9 cellular contexts compared by ENCODE assay signal in the genomic region with DNA sequence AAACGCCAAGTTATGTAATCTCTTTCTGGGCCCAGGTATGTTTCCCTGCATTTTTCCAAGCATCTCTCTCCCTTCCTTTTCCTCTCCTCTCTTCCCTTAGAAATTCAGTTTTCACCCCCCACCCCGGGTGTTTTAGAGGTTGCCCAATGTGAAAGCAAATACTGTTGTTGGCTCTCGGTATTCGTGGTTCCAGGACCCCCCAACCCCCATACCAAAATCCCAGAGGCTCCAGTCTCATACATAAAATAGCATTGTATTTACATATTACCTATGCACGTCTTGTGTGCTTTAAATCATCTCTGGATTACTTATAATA. TPM values are rescaled to one million over a fixed set of nuclear protein-coding genes. Genes with fewer than 3 reads are reported as not detected.
DNase-seq lines count a peak whose midpoint lies in the region; ATAC-seq and TF ChIP-seq lines count a peak whose summit lies in the region.
"Had no signal": no experiment of that assay in that cellular context is flagged by ENCODE, and none has a peak within 500 bp of the region (broad histone marks: within the 10 kb centered on the region; RNA-seq: fewer than 3 reads in every experiment).

No MANE protein-coding gene starts in this region.

- H3K27ac ChIP-seq in HCT116 (ENCODE audit: low read depth, low read length) (no peak overlapping the region), neural progenitor cell (no peak overlapping the region), transverse colon (no peak overlapping the region)
- H3K27ac ChIP-seq: epithelial cell of prostate had no signal

- no peak for TF ChIP-seq RAD21 in HCT116 (IDR thresholded peaks at IDR 0.05; ENCODE audit: low read depth)

- H3K79me2 ChIP-seq in HCT116 (ENCODE audit: insufficient read depth, low read length) (no peaks in the 10 kb centered on the region), neural progenitor cell (ENCODE audit: low read depth) (no peaks in the 10 kb centered on the region)

- H3K36me3 ChIP-seq in HCT116 (ENCODE audit: control insufficient read depth in 1 of 2, insufficient read depth in 2 of 2, low read length in 2 of 2) (no peaks in the 10 kb centered on the region), neural progenitor cell (no peaks in the 10 kb centered on the region), transverse colon (no peaks in the 10 kb centered on the region)

- no peak overlapping the region for H3K9ac ChIP-seq in HCT116 (ENCODE audit: low read length)
- H3K9ac ChIP-seq in neural progenitor cell: no peak overlapping the region

- no peak overlapping the region for H3K4me3 ChIP-seq in HCT116 (replicated peaks in 1 of 2; ENCODE audit: low read depth in 1 of 2, low read length in 2 of 2)
- no peak overlapping the region for H3K4me3 ChIP-seq in neural progenitor cell
- peak overlapping the region in 1 of 4 donors; percentile 29 for H3K4me3 ChIP-seq in transverse colon

- POLR2A ChIA-PET in HCT116 (lab: Charles Lee): interaction anchor here (1.0 kb wide), 1 partner anchor 409 kb away, joined by 3 read pairs; a partner anchor contains a TSS
- POLR2A ChIA-PET in activated B cell treated with CpG ODN at 0.5 μM for 24 hours (lab: Charles Lee): interaction anchor here (0.8 to 3.2 kb wide), 5 partner anchors 61 to 409 kb away, joined by 3 to 23 read pairs (median 3); a partner anchor contains a TSS

- peak overlapping the region; percentile 46 for H3K4me2 ChIP-seq in HCT116 (ENCODE audit: low read length)
- no peak overlapping the region for H3K4me2 ChIP-seq in neural progenitor cell

- in situ Hi-C loops in transverse colon (cut with MboI; ENCODE audit: low pct_ligation_motif_present in 1 of 4, low pct_unique_long_range_greater_than_20kb in 1 of 4, low sequenced_read_pairs in 3 of 4): loop anchor here in 1 of 4 donors (25.0 kb wide), 1 partner anchor 370 kb away; no protein-coding TSS in a partner anchor

- H3K4me3 Mint-ChIP-seq in activated B cell treated with CpG ODN at 0.5 μM for 24 hours (peak overlapping the region; percentile 61), neural progenitor cell (no peak overlapping the region)

- peaks cover 11% of the 10 kb centered on the region for H3K4me1 Mint-ChIP-seq in activated B cell treated with CpG ODN at 0.5 μM for 24 hours
- peaks cover 9% of the 10 kb centered on the region for H3K4me1 Mint-ChIP-seq in neural progenitor cell

- intact Hi-C loops in HCT116 (cut with micrococcal nuclease): loop anchor here (1.0 to 10.0 kb wide), 9 partner anchors 85 to 1925 kb away; a partner anchor contains a TSS
- intact Hi-C loops in activated B cell treated with CpG ODN at 0.5 μM for 24 hours (cut with micrococcal nuclease): loop anchor here (1.0 to 10.0 kb wide), 10 partner anchors 49 to 1167 kb away; a partner anchor contains a TSS
- intact Hi-C loops in transverse colon (cut with DNase I; ENCODE audit: low total_unique reads): no loop called here

- H3K9me3 ChIP-seq in HCT116 (ENCODE audit: control insufficient read depth in 1 of 2, insufficient read depth in 1 of 2, low read depth in 1 of 2, low read length in 2 of 2): no peaks in the 10 kb centered on the region
- H3K9me3 ChIP-seq in neural progenitor cell (ENCODE audit: low read depth): no peaks in the 10 kb centered on the region
- no peaks in the 10 kb centered on the region for H3K9me3 ChIP-seq in transverse colon

- no TSS peak for BruUV-seq in HCT116 (replicated peaks; lab: Mats Ljungman, UMichigan)

- RAD21 ChIA-PET in HCT116 (lab: Charles Lee; ENCODE audit: low non-redundant PET in 1 of 2, low total read pairs in 2 of 2, uncharacterized antibody in 2 of 2, unreplicated experiment in 2 of 2): interaction anchor here in 1 of 2 experiments (0.8 kb wide), 1 partner anchor 322 kb away, joined by 3 read pairs; no protein-coding TSS in a partner anchor

- ATAC-seq in GM18505 (IDR thresholded peaks at IDR 0.05; ENCODE audit: unreplicated experiment): peak; percentile 21
- ATAC-seq in HCT116: no peak; the same call in 1 of the 2 replicates
- ATAC-seq in activated B cell treated with CpG ODN at 0.5 μM for 24 hours (ENCODE audit: low read depth): no peak

- H3K36me3 Mint-ChIP-seq in activated B cell treated with CpG ODN at 0.5 μM for 24 hours (ENCODE audit: low read depth) (no peaks in the 10 kb centered on the region), neural progenitor cell (no peaks in the 10 kb centered on the region)

- H3K27me3 ChIP-seq in HCT116 (ENCODE audit: insufficient read depth, low read length) (no peaks in the 10 kb centered on the region), neural progenitor cell (no peaks in the 10 kb centered on the region), transverse colon (no peaks in the 10 kb centered on the region)

- no peaks in the 10 kb centered on the region for H3F3A ChIP-seq in neural progenitor cell (ENCODE audit: low read depth)

- H2AFZ ChIP-seq in HCT116 (ENCODE audit: low read depth, low read length, poor library complexity, severe bottlenecking): peak overlapping the region; percentile 44
- peak overlapping the region; percentile 70 for H2AFZ ChIP-seq in neural progenitor cell (replicated peaks)

- 15 to 16% methylated on average over 4 to 5 of the region's 5 CpGs for WGBS in transverse colon (ENCODE audit: low coverage in 1 of 2), 2 donors

- H3K9me3 Mint-ChIP-seq in activated B cell treated with CpG ODN at 0.5 μM for 24 hours (no peaks in the 10 kb centered on the region), neural progenitor cell (no peaks in the 10 kb centered on the region)

- DNase-seq in HCT116 (ENCODE audit: low read depth, low spot score) (no peak), activated B cell treated with CpG ODN at 0.5 μM for 24 hours (no peak), neural progenitor cell (ENCODE audit: low spot score) (no peak), mucosa of gallbladder (ENCODE audit: low spot score) (no peak), germinal center (ENCODE audit: low spot score) (no peak), transverse colon (no peak)
- DNase-seq in activated CD8-positive, alpha-beta memory T cell treated with anti-CD3 and anti-CD28 coated beads for 24 hours: no peak

- peaks cover 0 to 4% of the 10 kb centered on the region in 2 experiments; a peak in 2 of 4 replicates for H3K4me1 ChIP-seq in HCT116 (ENCODE audit: control insufficient read depth in 1 of 2, insufficient read depth in 2 of 2, low read length in 2 of 2)
- peaks cover 11% of the 10 kb centered on the region for H3K4me1 ChIP-seq in neural progenitor cell
- peaks cover 0 to 10% (median 4%) of the 10 kb centered on the region in 4 donors for H3K4me1 ChIP-seq in transverse colon

- H3K27me3 Mint-ChIP-seq in activated B cell treated with CpG ODN at 0.5 μM for 24 hours (no peaks in the 10 kb centered on the region), neural progenitor cell (ENCODE audit: insufficient read depth, low read depth) (peaks cover 3% of the 10 kb centered on the region)

- CTCF ChIA-PET in HCT116 (lab: Charles Lee): interaction anchor here (1.0 to 3.1 kb wide), 12 partner anchors 10 to 1646 kb away, joined by 3 to 34 read pairs (median 4); a partner anchor contains a TSS
- CTCF ChIA-PET in activated B cell treated with CpG ODN at 0.5 μM for 24 hours (lab: Charles Lee): interaction anchor here (0.6 to 6.1 kb wide), 23 partner anchors 8 to 1995 kb away, joined by 3 to 57 read pairs (median 4); a partner anchor contains a TSS

- H4K20me1 ChIP-seq in HCT116 (ENCODE audit: insufficient read depth) (no peaks in the 10 kb centered on the region), neural progenitor cell (ENCODE audit: low read depth) (no peaks in the 10 kb centered on the region)

- H3K9me2 ChIP-seq in HCT116 (ENCODE audit: insufficient read depth): no peaks in the 10 kb centered on the region

- TF ChIP-seq CTCF in HCT116 (IDR thresholded peaks at IDR 0.05 in 2 of 3, conservative IDR thresholded peaks at IDR 0.05 in 1 of 3; ENCODE audit: borderline replicate concordance in 1 of 3, insufficient read depth in 1 of 3, low read depth in 2 of 3, low read length in 2 of 3): no peak
- no peak for TF ChIP-seq CTCF in activated B cell treated with CpG ODN at 0.5 μM for 24 hours (IDR thresholded peaks at IDR 0.05)
- no peak for TF ChIP-seq CTCF in neural progenitor cell (IDR thresholded peaks at IDR 0.05)
- TF ChIP-seq CTCF in transverse colon (IDR thresholded peaks at IDR 0.05): peak in 1 of 5 experiments; percentile 4

- H3K27ac Mint-ChIP-seq in activated B cell treated with CpG ODN at 0.5 μM for 24 hours (no peak overlapping the region), neural progenitor cell (no peak overlapping the region)

- TF ChIP-seq EP300 in transverse colon (IDR thresholded peaks at IDR 0.05; ENCODE audit: low read depth): no peak

- TF ChIP-seq POLR2A in GM18505 (IDR thresholded peaks at IDR 0.05; ENCODE audit: borderline replicate concordance, extremely low read depth, insufficient read depth, insufficient read length) (no peak), HCT116 (IDR thresholded peaks at IDR 0.05; ENCODE audit: borderline replicate concordance, extremely low read depth, insufficient read depth, insufficient read length) (no peak), transverse colon (IDR thresholded peaks at IDR 0.05) (no peak)

TF ChIP-seq in HCT116, 20 proteins besides CTCF, POLR2A, EP300 and RAD21 (continues in another document):
- TF ChIP-seq CEBPB (IDR thresholded peaks at IDR 0.05; ENCODE audit: low read depth): no peak
- TF ChIP-seq EZH2phosphoT487 (IDR thresholded peaks at IDR 0.05; ENCODE audit: borderline replicate concordance): no peak
- TF ChIP-seq, protein P1, sequence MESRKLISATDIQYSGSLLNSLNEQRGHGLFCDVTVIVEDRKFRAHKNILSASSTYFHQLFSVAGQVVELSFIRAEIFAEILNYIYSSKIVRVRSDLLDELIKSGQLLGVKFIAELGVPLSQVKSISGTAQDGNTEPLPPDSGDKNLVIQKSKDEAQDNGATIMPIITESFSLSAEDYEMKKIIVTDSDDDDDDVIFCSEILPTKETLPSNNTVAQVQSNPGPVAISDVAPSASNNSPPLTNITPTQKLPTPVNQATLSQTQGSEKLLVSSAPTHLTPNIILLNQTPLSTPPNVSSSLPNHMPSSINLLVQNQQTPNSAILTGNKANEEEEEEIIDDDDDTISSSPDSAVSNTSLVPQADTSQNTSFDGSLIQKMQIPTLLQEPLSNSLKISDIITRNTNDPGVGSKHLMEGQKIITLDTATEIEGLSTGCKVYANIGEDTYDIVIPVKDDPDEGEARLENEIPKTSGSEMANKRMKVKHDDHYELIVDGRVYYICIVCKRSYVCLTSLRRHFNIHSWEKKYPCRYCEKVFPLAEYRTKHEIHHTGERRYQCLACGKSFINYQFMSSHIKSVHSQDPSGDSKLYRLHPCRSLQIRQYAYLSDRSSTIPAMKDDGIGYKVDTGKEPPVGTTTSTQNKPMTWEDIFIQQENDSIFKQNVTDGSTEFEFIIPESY (IDR thresholded peaks at IDR 0.05; ENCODE audit: extremely low read depth, insufficient replicate concordance, low read length): no peak
- TF ChIP-seq EZH2 (IDR thresholded peaks at IDR 0.05): no peak
- no peak for TF ChIP-seq JUND (IDR thresholded peaks at IDR 0.05)

RNA-seq across cellular contexts. Expression of a gene that starts 48.8 kb away (rescaled TPM):
- 4.3 TPM for total RNA-seq in HCT116 (2021; ENCODE audit: unreplicated experiment)
- 1.2 and 1.4 TPM in 2 replicates for polyA plus RNA-seq in HCT116 (2012)
- total RNA-seq in activated B cell treated with CpG ODN at 0.5 μM for 24 hours: 1.4 and 2.0 TPM in 2 replicates
- 5.6 and 8.1 TPM in 2 replicates for total RNA-seq in neural progenitor cell (ENCODE audit: low replicate concordance)
- total RNA-seq in mucosa of gallbladder: 3.4 TPM
- 10 to 100 TPM in 2 of 4 donors, 1 to 10 TPM in 2; 2.8 to 13.2 (median 9.3) TPM for total RNA-seq in transverse colon
